1 cellular context compared by ENCODE assay signal in the genomic region with DNA sequence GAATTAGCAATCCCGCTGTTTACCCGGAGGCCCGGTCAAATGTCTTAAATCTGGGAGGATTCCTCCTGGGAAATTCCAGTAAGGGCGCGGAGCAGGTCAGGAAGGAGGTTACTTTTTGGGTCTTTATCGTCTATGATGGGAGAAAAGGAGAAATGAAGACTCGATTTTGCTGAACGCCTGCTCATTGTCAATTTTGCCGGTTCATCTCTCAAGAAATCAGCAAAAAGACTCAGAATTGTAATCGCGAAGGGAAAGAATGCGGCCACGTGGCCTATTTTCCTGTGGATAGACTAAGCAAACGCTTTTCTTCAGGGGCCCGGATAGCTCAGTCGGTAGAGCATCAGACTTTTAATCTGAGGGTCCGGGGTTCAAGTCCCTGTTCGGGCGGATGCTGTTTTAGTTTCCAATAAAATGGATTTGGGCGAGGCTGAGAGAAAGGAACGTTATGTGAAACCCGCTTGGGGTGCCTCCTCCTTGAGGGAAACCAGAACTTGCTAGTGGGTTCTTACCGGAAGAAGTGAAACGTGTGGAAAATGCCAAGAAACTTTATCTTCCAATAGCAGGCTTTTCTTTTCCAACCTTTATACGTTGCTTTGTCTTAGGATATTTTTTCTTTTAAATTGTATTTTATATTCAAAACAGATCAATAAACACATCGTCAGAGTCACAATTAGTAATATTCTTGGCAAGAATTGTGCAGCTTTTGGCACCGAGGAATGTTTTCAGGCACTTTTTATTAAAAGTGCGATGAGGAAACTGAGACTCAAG.
TF ChIP-seq lines count a peak whose summit lies in the region.

No MANE protein-coding gene starts in this region.

TF ChIP-seq in HepG2, 621 proteins besides CTCF, POLR2A, EP300 and RAD21 (continued from another document and continues in another):
- TF ChIP-seq, protein P1, sequence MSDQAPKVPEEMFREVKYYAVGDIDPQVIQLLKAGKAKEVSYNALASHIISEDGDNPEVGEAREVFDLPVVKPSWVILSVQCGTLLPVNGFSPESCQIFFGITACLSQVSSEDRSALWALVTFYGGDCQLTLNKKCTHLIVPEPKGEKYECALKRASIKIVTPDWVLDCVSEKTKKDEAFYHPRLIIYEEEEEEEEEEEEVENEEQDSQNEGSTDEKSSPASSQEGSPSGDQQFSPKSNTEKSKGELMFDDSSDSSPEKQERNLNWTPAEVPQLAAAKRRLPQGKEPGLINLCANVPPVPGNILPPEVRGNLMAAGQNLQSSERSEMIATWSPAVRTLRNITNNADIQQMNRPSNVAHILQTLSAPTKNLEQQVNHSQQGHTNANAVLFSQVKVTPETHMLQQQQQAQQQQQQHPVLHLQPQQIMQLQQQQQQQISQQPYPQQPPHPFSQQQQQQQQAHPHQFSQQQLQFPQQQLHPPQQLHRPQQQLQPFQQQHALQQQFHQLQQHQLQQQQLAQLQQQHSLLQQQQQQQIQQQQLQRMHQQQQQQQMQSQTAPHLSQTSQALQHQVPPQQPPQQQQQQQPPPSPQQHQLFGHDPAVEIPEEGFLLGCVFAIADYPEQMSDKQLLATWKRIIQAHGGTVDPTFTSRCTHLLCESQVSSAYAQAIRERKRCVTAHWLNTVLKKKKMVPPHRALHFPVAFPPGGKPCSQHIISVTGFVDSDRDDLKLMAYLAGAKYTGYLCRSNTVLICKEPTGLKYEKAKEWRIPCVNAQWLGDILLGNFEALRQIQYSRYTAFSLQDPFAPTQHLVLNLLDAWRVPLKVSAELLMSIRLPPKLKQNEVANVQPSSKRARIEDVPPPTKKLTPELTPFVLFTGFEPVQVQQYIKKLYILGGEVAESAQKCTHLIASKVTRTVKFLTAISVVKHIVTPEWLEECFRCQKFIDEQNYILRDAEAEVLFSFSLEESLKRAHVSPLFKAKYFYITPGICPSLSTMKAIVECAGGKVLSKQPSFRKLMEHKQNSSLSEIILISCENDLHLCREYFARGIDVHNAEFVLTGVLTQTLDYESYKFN (CRISPR knock-in tag; conservative IDR thresholded peaks at IDR 0.05), result peak; percentile 29; the same call in 1 of the 2 replicates
- TF ChIP-seq SOX13 (IDR thresholded peaks at IDR 0.05), result no peak
- 0 out of 4 replicates have a peak, but pooled peaks of 1 of the 2 experiments have one; percentile 56 for TF ChIP-seq SOX13 (CRISPR knock-in tag; conservative IDR thresholded peaks at IDR 0.05 in 1 of 2, IDR thresholded peaks at IDR 0.05 in 1 of 2)
- no peak for TF ChIP-seq GPN1 (CRISPR knock-in tag; IDR thresholded peaks at IDR 0.05; ENCODE audit: borderline replicate concordance)
- TF ChIP-seq ZNF256 (CRISPR knock-in tag; conservative IDR thresholded peaks at IDR 0.05), result 0 out of 2 replicates have a peak, but pooled peaks have one; percentile 37
- TF ChIP-seq ZNF136 (CRISPR knock-in tag; IDR thresholded peaks at IDR 0.05; ENCODE audit: low read depth), result no peak
- TF ChIP-seq ZNF761 (CRISPR knock-in tag; conservative IDR thresholded peaks at IDR 0.05), result no peak; the same call in 1 of the 2 replicates
- TF ChIP-seq, protein P2, sequence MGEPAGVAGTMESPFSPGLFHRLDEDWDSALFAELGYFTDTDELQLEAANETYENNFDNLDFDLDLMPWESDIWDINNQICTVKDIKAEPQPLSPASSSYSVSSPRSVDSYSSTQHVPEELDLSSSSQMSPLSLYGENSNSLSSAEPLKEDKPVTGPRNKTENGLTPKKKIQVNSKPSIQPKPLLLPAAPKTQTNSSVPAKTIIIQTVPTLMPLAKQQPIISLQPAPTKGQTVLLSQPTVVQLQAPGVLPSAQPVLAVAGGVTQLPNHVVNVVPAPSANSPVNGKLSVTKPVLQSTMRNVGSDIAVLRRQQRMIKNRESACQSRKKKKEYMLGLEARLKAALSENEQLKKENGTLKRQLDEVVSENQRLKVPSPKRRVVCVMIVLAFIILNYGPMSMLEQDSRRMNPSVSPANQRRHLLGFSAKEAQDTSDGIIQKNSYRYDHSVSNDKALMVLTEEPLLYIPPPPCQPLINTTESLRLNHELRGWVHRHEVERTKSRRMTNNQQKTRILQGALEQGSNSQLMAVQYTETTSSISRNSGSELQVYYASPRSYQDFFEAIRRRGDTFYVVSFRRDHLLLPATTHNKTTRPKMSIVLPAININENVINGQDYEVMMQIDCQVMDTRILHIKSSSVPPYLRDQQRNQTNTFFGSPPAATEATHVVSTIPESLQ (CRISPR knock-in tag; conservative IDR thresholded peaks at IDR 0.05), result no peak
- TF ChIP-seq, protein P3, sequence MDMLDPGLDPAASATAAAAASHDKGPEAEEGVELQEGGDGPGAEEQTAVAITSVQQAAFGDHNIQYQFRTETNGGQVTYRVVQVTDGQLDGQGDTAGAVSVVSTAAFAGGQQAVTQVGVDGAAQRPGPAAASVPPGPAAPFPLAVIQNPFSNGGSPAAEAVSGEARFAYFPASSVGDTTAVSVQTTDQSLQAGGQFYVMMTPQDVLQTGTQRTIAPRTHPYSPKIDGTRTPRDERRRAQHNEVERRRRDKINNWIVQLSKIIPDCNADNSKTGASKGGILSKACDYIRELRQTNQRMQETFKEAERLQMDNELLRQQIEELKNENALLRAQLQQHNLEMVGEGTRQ (IDR thresholded peaks at IDR 0.05; ENCODE audit: low read depth, low read length), result peak; percentile 27; the same call in 1 of the 2 replicates
- TF ChIP-seq, protein P3 (CRISPR knock-in tag; IDR thresholded peaks at IDR 0.05; ENCODE audit: borderline replicate concordance), result peak; percentile 57; the same call in 1 of the 2 replicates
- TF ChIP-seq ZNF17 (CRISPR knock-in tag; IDR thresholded peaks at IDR 0.05), result no peak
- TF ChIP-seq ZNF816 (CRISPR knock-in tag; IDR thresholded peaks at IDR 0.05; ENCODE audit: borderline replicate concordance), result no peak
- TF ChIP-seq, protein P4, sequence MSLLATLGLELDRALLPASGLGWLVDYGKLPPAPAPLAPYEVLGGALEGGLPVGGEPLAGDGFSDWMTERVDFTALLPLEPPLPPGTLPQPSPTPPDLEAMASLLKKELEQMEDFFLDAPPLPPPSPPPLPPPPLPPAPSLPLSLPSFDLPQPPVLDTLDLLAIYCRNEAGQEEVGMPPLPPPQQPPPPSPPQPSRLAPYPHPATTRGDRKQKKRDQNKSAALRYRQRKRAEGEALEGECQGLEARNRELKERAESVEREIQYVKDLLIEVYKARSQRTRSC (CRISPR knock-in tag; IDR thresholded peaks at IDR 0.05; ENCODE audit: low read depth), result no peak
- 0 out of 2 replicates have a peak, but pooled peaks have one; percentile 54 for TF ChIP-seq ZKSCAN1 (IDR thresholded peaks at IDR 0.05; ENCODE audit: low read length)
- no peak for TF ChIP-seq U2AF1 (optimal IDR thresholded peaks at IDR 0.05; ENCODE audit: low read depth, low read length)
- no peak for TF ChIP-seq ZNF441 (CRISPR knock-in tag; IDR thresholded peaks at IDR 0.05; ENCODE audit: borderline replicate concordance)
- TF ChIP-seq REPIN1 (CRISPR knock-in tag; IDR thresholded peaks at IDR 0.05; ENCODE audit: borderline replicate concordance, low read depth), result 0 out of 2 replicates have a peak, but pooled peaks have one; percentile 56
- TF ChIP-seq, protein P5, sequence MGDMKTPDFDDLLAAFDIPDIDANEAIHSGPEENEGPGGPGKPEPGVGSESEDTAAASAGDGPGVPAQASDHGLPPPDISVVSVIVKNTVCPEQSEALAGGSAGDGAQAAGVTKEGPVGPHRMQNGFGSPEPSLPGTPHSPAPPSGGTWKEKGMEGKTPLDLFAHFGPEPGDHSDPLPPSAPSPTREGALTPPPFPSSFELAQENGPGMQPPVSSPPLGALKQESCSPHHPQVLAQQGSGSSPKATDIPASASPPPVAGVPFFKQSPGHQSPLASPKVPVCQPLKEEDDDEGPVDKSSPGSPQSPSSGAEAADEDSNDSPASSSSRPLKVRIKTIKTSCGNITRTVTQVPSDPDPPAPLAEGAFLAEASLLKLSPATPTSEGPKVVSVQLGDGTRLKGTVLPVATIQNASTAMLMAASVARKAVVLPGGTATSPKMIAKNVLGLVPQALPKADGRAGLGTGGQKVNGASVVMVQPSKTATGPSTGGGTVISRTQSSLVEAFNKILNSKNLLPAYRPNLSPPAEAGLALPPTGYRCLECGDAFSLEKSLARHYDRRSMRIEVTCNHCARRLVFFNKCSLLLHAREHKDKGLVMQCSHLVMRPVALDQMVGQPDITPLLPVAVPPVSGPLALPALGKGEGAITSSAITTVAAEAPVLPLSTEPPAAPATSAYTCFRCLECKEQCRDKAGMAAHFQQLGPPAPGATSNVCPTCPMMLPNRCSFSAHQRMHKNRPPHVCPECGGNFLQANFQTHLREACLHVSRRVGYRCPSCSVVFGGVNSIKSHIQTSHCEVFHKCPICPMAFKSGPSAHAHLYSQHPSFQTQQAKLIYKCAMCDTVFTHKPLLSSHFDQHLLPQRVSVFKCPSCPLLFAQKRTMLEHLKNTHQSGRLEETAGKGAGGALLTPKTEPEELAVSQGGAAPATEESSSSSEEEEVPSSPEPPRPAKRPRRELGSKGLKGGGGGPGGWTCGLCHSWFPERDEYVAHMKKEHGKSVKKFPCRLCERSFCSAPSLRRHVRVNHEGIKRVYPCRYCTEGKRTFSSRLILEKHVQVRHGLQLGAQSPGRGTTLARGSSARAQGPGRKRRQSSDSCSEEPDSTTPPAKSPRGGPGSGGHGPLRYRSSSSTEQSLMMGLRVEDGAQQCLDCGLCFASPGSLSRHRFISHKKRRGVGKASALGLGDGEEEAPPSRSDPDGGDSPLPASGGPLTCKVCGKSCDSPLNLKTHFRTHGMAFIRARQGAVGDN (CRISPR knock-in tag; IDR thresholded peaks at IDR 0.05), result no peak
- TF ChIP-seq KAT7 (CRISPR knock-in tag; IDR thresholded peaks at IDR 0.05; ENCODE audit: borderline replicate concordance), result 0 out of 2 replicates have a peak, but pooled peaks have one; percentile 29
- TF ChIP-seq ZNF430 (CRISPR knock-in tag; IDR thresholded peaks at IDR 0.05), result no peak; the same call in 1 of the 2 replicates
- TF ChIP-seq ZNF607 (CRISPR knock-in tag; IDR thresholded peaks at IDR 0.05; ENCODE audit: borderline replicate concordance), result no peak
- TF ChIP-seq, protein P6, sequence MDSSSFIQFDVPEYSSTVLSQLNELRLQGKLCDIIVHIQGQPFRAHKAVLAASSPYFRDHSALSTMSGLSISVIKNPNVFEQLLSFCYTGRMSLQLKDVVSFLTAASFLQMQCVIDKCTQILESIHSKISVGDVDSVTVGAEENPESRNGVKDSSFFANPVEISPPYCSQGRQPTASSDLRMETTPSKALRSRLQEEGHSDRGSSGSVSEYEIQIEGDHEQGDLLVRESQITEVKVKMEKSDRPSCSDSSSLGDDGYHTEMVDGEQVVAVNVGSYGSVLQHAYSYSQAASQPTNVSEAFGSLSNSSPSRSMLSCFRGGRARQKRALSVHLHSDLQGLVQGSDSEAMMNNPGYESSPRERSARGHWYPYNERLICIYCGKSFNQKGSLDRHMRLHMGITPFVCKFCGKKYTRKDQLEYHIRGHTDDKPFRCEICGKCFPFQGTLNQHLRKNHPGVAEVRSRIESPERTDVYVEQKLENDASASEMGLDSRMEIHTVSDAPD (CRISPR knock-in tag; IDR thresholded peaks at IDR 0.05), result peak; percentile 13; the same call in 1 of the 2 replicates
- peak; percentile 59 for TF ChIP-seq GFI1 (CRISPR knock-in tag; IDR thresholded peaks at IDR 0.05; ENCODE audit: borderline replicate concordance)
- no peak for TF ChIP-seq ZNF543 (CRISPR knock-in tag; IDR thresholded peaks at IDR 0.05)
- TF ChIP-seq, protein P7, sequence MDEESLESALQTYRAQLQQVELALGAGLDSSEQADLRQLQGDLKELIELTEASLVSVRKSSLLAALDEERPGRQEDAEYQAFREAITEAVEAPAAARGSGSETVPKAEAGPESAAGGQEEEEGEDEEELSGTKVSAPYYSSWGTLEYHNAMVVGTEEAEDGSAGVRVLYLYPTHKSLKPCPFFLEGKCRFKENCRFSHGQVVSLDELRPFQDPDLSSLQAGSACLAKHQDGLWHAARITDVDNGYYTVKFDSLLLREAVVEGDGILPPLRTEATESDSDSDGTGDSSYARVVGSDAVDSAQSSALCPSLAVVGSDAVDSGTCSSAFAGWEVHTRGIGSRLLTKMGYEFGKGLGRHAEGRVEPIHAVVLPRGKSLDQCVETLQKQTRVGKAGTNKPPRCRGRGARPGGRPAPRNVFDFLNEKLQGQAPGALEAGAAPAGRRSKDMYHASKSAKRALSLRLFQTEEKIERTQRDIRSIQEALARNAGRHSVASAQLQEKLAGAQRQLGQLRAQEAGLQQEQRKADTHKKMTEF (CRISPR knock-in tag; IDR thresholded peaks at IDR 0.05), result 0 out of 2 replicates have a peak, but pooled peaks have one; percentile 45
- no peak for TF ChIP-seq HOXA9 (CRISPR knock-in tag; IDR thresholded peaks at IDR 0.05; ENCODE audit: borderline replicate concordance)
- TF ChIP-seq ZNF33A (CRISPR knock-in tag; IDR thresholded peaks at IDR 0.05; ENCODE audit: borderline replicate concordance), result no peak
- no peak for TF ChIP-seq AKAP8 (CRISPR knock-in tag; IDR thresholded peaks at IDR 0.05)
- TF ChIP-seq TBX2 (CRISPR knock-in tag; IDR thresholded peaks at IDR 0.05; ENCODE audit: borderline replicate concordance), result 0 out of 2 replicates have a peak, but pooled peaks have one; percentile 11
- no peak for TF ChIP-seq ZNF3 (CRISPR knock-in tag; IDR thresholded peaks at IDR 0.05)
- TF ChIP-seq HOXA5 (CRISPR knock-in tag; IDR thresholded peaks at IDR 0.05), result peak; percentile 46; the same call in 1 of the 2 replicates
- TF ChIP-seq, protein P8, sequence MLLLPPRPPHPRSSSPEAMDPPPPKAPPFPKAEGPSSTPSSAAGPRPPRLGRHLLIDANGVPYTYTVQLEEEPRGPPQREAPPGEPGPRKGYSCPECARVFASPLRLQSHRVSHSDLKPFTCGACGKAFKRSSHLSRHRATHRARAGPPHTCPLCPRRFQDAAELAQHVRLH (CRISPR knock-in tag; IDR thresholded peaks at IDR 0.05; ENCODE audit: borderline replicate concordance, low read depth), result 0 out of 2 replicates have a peak, but pooled peaks have one; percentile 31
- TF ChIP-seq HNF4A (CRISPR knock-in tag; IDR thresholded peaks at IDR 0.05), result peak; percentile 60
- no peak for TF ChIP-seq ZNF530 (CRISPR knock-in tag; IDR thresholded peaks at IDR 0.05; ENCODE audit: low read depth)
- TF ChIP-seq ATF7-NPFF (CRISPR knock-in tag; IDR thresholded peaks at IDR 0.05; ENCODE audit: low read depth), result no peak
- no peak for TF ChIP-seq ZNF30 (CRISPR knock-in tag; IDR thresholded peaks at IDR 0.05)
- peak; percentile 47; the same call in 1 of the 2 replicates for TF ChIP-seq HDAC2 (CRISPR knock-in tag; IDR thresholded peaks at IDR 0.05)
- TF ChIP-seq RXRB (CRISPR knock-in tag; IDR thresholded peaks at IDR 0.05; ENCODE audit: borderline replicate concordance), result no peak
- TF ChIP-seq ZBTB8A (CRISPR knock-in tag; IDR thresholded peaks at IDR 0.05; ENCODE audit: borderline replicate concordance, low read depth), result no peak
- TF ChIP-seq, protein P9, sequence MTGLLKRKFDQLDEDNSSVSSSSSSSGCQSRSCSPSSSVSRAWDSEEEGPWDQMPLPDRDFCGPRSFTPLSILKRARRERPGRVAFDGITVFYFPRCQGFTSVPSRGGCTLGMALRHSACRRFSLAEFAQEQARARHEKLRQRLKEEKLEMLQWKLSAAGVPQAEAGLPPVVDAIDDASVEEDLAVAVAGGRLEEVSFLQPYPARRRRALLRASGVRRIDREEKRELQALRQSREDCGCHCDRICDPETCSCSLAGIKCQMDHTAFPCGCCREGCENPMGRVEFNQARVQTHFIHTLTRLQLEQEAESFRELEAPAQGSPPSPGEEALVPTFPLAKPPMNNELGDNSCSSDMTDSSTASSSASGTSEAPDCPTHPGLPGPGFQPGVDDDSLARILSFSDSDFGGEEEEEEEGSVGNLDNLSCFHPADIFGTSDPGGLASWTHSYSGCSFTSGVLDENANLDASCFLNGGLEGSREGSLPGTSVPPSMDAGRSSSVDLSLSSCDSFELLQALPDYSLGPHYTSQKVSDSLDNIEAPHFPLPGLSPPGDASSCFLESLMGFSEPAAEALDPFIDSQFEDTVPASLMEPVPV (CRISPR knock-in tag; IDR thresholded peaks at IDR 0.05), result 0 out of 2 replicates have a peak, but pooled peaks have one; percentile 51
